19 cellular contexts compared by ENCODE assay signal in the genomic region with DNA sequence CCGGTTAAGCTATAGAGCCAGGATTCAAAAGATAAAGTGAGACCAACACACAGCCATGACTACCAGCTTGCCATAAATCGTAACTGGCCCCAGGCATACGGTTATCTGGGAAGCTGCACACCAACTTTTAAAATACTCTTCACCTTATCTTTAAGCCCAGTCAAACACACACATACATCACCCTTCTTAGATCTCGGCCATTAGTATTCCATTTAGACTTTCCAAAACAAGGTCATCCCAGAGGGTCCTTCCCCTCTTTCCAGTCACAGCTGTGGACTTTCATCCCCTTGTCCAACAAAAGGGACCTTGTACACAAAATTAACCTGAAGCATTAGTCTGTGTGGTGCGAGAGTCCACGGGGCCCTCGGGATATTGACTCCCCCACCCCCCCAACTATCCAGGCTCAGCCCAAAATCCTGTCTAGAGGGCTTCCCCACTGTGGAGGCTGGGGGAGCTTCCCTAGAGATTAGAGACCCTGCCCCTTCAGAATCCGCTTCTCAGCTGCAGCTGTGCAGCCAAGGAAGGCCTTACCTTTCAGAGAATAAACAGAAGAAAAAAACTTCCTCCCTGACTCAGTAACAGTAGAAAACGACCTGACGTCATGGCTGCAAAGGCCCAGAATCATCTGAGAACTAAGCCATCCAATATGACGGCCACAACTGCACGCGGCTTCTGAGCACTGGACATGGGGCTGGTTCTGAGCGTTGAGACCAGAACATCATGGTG. TPM values are rescaled to one million over a fixed set of nuclear protein-coding genes. Genes with fewer than 3 reads are reported as not detected.
DNase-seq lines count a peak whose midpoint lies in the region; ATAC-seq and TF ChIP-seq lines count a peak whose summit lies in the region.
"Had no signal": no experiment of that assay in that cellular context is flagged by ENCODE, and none has a peak within 500 bp of the region (broad histone marks: within the 10 kb centered on the region; RNA-seq: fewer than 3 reads in every experiment).

No MANE protein-coding gene starts in this region.

- ATAC-seq in GM21825 (IDR thresholded peaks at IDR 0.05; ENCODE audit: unreplicated experiment) (no peak), left lung (no peak)
- ATAC-seq: activated CD8-positive, alpha-beta T cell treated with anti-CD3 and anti-CD28 coated beads for 36 hours; activated T-cell treated with anti-CD3 and anti-CD28 coated beads, Interleukin-2, amount 50 U/mL, for 72 hours; CD8-positive, alpha-beta T cell; T-cell had no signal

- H3K4me3 ChIP-seq in A673 (ENCODE audit: low read depth, low read length, poor library complexity, severe bottlenecking) (no peak overlapping the region), left lung (no peak overlapping the region), dorsolateral prefrontal cortex (no peak overlapping the region)
- H3K4me3 ChIP-seq: ovary, spleen had no signal

- H3K4me1 ChIP-seq in A673 (ENCODE audit: insufficient read depth, low read length, poor library complexity, severe bottlenecking) = peaks cover 54% of the 10 kb centered on the region
- peaks cover 4 to 24% of the 10 kb centered on the region in 2 donors for H3K4me1 ChIP-seq in left lung

- H3K27me3 Mint-ChIP-seq in progenitor cell of endocrine pancreas = no peaks in the 10 kb centered on the region
- H3K27me3 Mint-ChIP-seq in activated naive CD4-positive, alpha-beta T cell treated with anti-CD3 and anti-CD28 coated beads, Interleukin-2, amount 10 ng/mL, durations not matched to agents 7 days and 5 days = peaks cover 49% of the 10 kb centered on the region

- H3K9me3 ChIP-seq in A673 (ENCODE audit: low read depth, low read length, poor library complexity, severe bottlenecking) = no peaks in the 10 kb centered on the region
- H3K9me3 ChIP-seq in left lung = no peaks in the 10 kb centered on the region
- H3K9me3 ChIP-seq: ovary, spleen had no signal

- no TSS peak for BruUV-seq in A673 (replicated peaks; lab: Mats Ljungman, UMichigan)

- no peaks in the 10 kb centered on the region for H3K36me3 Mint-ChIP-seq in progenitor cell of endocrine pancreas (ENCODE audit: insufficient read depth)
- no peaks in the 10 kb centered on the region for H3K36me3 Mint-ChIP-seq in activated naive CD4-positive, alpha-beta T cell treated with anti-CD3 and anti-CD28 coated beads, Interleukin-2, amount 10 ng/mL, durations not matched to agents 7 days and 5 days
- H3K36me3 Mint-ChIP-seq: activated naive CD8-positive, alpha-beta T cell; CD8-positive, alpha-beta T cell; T-cell had no signal

- no peak for DNase-seq in A673 (ENCODE audit: low spot score)
- DNase-seq in OCI-M1 (lab: John Stamatoyannopoulos, UW) = peak; percentile 3
- DNase-seq in erythroblast (lab: John Stamatoyannopoulos, UW) = peak; percentile 75 to 91
- DNase-seq in progenitor cell of endocrine pancreas (ENCODE audit: low spot score, unreplicated experiment) = no peak
- DNase-seq in left lung = no peak
- no peak for DNase-seq in activated naive CD4-positive, alpha-beta T cell treated with anti-CD3 and anti-CD28 coated beads, Interleukin-2, amount 10 ng/mL, durations not matched to agents 7 days and 5 days
- no peak for DNase-seq in dorsolateral prefrontal cortex
- DNase-seq: activated CD8-positive, alpha-beta T cell treated with anti-CD3 and anti-CD28 coated beads for 36 hours; activated T-cell treated with anti-CD3 and anti-CD28 coated beads, Interleukin-2, amount 50 U/mL, for 72 hours; CD8-positive, alpha-beta T cell; effector memory CD4-positive, alpha-beta T cell; HCEC 1CT; NCI-H1436; ovary; spleen; T-cell had no signal

- no peaks in the 10 kb centered on the region for H3K36me3 ChIP-seq in A673 (ENCODE audit: insufficient read depth, low read length, poor library complexity, severe bottlenecking)
- H3K36me3 ChIP-seq in left lung = no peaks in the 10 kb centered on the region
- H3K36me3 ChIP-seq: ovary, spleen had no signal

- H3K9me3 Mint-ChIP-seq in progenitor cell of endocrine pancreas (ENCODE audit: low read depth) = no peaks in the 10 kb centered on the region
- H3K9me3 Mint-ChIP-seq in activated naive CD4-positive, alpha-beta T cell treated with anti-CD3 and anti-CD28 coated beads, Interleukin-2, amount 10 ng/mL, durations not matched to agents 7 days and 5 days = no peaks in the 10 kb centered on the region
- H3K9me3 Mint-ChIP-seq: activated CD8-positive, alpha-beta T cell treated with anti-CD3 and anti-CD28 coated beads for 36 hours; activated T-cell treated with anti-CD3 and anti-CD28 coated beads, Interleukin-2, amount 50 U/mL, for 72 hours; CD8-positive, alpha-beta T cell; T-cell had no signal

- CTCF ChIA-PET in A673 (lab: Charles Lee) = interaction anchor here (0.6 kb wide), 1 partner anchor 158 kb away, joined by 12 read pairs; no protein-coding TSS in a partner anchor
- CTCF ChIA-PET in activated naive CD4-positive, alpha-beta T cell treated with anti-CD3 and anti-CD28 coated beads, Interleukin-2, amount 10 ng/mL, durations not matched to agents 7 days and 5 days (lab: Charles Lee) = no interaction called here

- peak overlapping the region; percentile 46 for H3K27ac ChIP-seq in A673 (ENCODE audit: low read depth, low read length, poor library complexity, severe bottlenecking)
- no peak overlapping the region for H3K27ac ChIP-seq in left lung
- peak overlapping the region in 7 of 59 donors; percentile 13 to 36 (median 29) for H3K27ac ChIP-seq in dorsolateral prefrontal cortex
- H3K27ac ChIP-seq: ovary, spleen, VCaP had no signal

- H3K27me3 ChIP-seq in A673 (replicated peaks; ENCODE audit: insufficient read depth, low read depth, low read length, poor library complexity) (no peaks in the 10 kb centered on the region), left lung (peaks cover 0 to 9% of the 10 kb centered on the region in 2 donors), dorsolateral prefrontal cortex (no peaks in the 10 kb centered on the region)
- H3K27me3 ChIP-seq: ovary had no signal

- intact Hi-C loops in A673 (cut with micrococcal nuclease; ENCODE audit: unreplicated experiment) (no loop called here), left lung (cut with DNase I) (no loop called here), dorsolateral prefrontal cortex (cut with DNase I) (no loop called here)

- H3K4me3 Mint-ChIP-seq in progenitor cell of endocrine pancreas (ENCODE audit: low read depth) = no peak overlapping the region
- H3K4me3 Mint-ChIP-seq in activated naive CD4-positive, alpha-beta T cell treated with anti-CD3 and anti-CD28 coated beads, Interleukin-2, amount 10 ng/mL, durations not matched to agents 7 days and 5 days = no peak overlapping the region
- H3K4me3 Mint-ChIP-seq: activated CD8-positive, alpha-beta T cell treated with anti-CD3 and anti-CD28 coated beads for 36 hours; activated naive CD8-positive, alpha-beta T cell; activated T-cell treated with anti-CD3 and anti-CD28 coated beads, Interleukin-2, amount 50 U/mL, for 72 hours; CD8-positive, alpha-beta T cell; T-cell had no signal

- no peak for TF ChIP-seq POLR2A in erythroblast (IDR thresholded peaks at IDR 0.05; ENCODE audit: low read length)

- H3K27ac Mint-ChIP-seq in progenitor cell of endocrine pancreas = peak overlapping the region; percentile 96
- no peak overlapping the region for H3K27ac Mint-ChIP-seq in activated naive CD4-positive, alpha-beta T cell treated with anti-CD3 and anti-CD28 coated beads, Interleukin-2, amount 10 ng/mL, durations not matched to agents 7 days and 5 days
- H3K27ac Mint-ChIP-seq: activated CD8-positive, alpha-beta T cell treated with anti-CD3 and anti-CD28 coated beads for 36 hours; activated naive CD8-positive, alpha-beta T cell; activated T-cell treated with anti-CD3 and anti-CD28 coated beads, Interleukin-2, amount 50 U/mL, for 72 hours; CD8-positive, alpha-beta T cell; T-cell had no signal

- TF ChIP-seq CTCF in A673 (conservative IDR thresholded peaks at IDR 0.05; ENCODE audit: low read depth, low read length) (no peak), progenitor cell of endocrine pancreas (IDR thresholded peaks at IDR 0.05; ENCODE audit: unreplicated experiment) (no peak), left lung (IDR thresholded peaks at IDR 0.05) (no peak), dorsolateral prefrontal cortex (IDR thresholded peaks at IDR 0.05 in 54 of 56, conservative IDR thresholded peaks at IDR 0.05 in 2 of 56; ENCODE audit: low read depth in 1 of 56, partially characterized antibody in 56 of 56) (no peak)

- H3K4me1 Mint-ChIP-seq in progenitor cell of endocrine pancreas (ENCODE audit: low read depth) = peaks cover 70% of the 10 kb centered on the region
- peaks cover 15% of the 10 kb centered on the region for H3K4me1 Mint-ChIP-seq in activated naive CD4-positive, alpha-beta T cell treated with anti-CD3 and anti-CD28 coated beads, Interleukin-2, amount 10 ng/mL, durations not matched to agents 7 days and 5 days

- POLR2A ChIA-PET in A673 (lab: Charles Lee; ENCODE audit: low non-redundant PET) = interaction anchor here (0.6 kb wide), 1 partner anchor 59 kb away, joined by 3 read pairs; no protein-coding TSS in a partner anchor

RNA-seq across cellular contexts. Expression of gene ZFHX3, which starts 9.9 kb away (rescaled TPM):
- total RNA-seq in A673 (2021) = 21.7 and 21.8 TPM in 2 replicates
- total RNA-seq in progenitor cell of endocrine pancreas = 48.9 and 54.0 TPM in 2 replicates
- 10 to 100 TPM; 21.4 to 25.7 TPM for total RNA-seq in left lung
- total RNA-seq in dorsolateral prefrontal cortex = 10 to 100 TPM in 109 of 120 experiments, 1 to 10 TPM in 11; 7.3 to 24.4 (median 13.4) TPM

Comparison
In these comparisons a context has a peak if more than half of its experiments do, and no peak if none do; other contexts are left out.
1. DNase-seq: peak in OCI-M1 (single experiment) and erythroblast (2 of 2); none in A673 (single experiment), progenitor cell of endocrine pancreas (single experiment), left lung (0 of 2), activated naive CD4-positive, alpha-beta T cell treated with anti-CD3 and anti-CD28 coated beads, Interleukin-2, amount 10 ng/mL, durations not matched to agents 7 days and 5 days (single experiment) and dorsolateral prefrontal cortex (0 of 10).